ENCODE assay signal across 26 cellular contexts in the genomic region with DNA sequence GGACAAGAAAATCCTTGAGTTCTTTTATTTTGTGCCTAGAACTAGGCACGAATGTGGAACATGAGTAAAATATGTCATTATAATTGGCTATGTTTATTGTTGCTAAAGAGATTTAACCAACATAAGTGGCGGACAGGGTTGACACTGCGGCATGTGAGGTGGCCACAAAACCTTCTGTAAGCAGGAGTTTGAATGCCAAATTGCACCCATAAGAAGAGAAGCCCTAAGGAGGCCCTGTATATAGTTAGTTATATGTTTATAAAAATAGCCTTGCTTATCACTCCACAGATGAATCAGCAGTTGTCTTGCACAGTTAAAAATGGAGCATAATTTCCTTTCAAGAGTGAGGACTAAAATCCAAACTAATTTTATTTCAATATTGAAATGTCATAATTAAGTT.
"Had no signal": no experiment of that assay in that cellular context is flagged by ENCODE, and none has a peak within 500 bp of the region (broad histone marks: within the 10 kb centered on the region; RNA-seq: fewer than 3 reads in every experiment).

No MANE protein-coding gene starts in this region.

- H3K36me3 ChIP-seq: brain microvascular endothelial cell, esophagus muscularis mucosa, gastrocnemius medialis had no signal

- FAIRE-seq: astrocyte, bronchial epithelial cell had no signal

- H3K27ac ChIP-seq: brain microvascular endothelial cell, coronary artery, esophagus muscularis mucosa, foreskin keratinocyte, gastrocnemius medialis had no signal

- H3K4me3 ChIP-seq: coronary artery, dorsolateral prefrontal cortex, esophagus muscularis mucosa, gastrocnemius medialis had no signal

- ATAC-seq: activated CD4-positive, alpha-beta T cell treated with anti-CD3 and anti-CD28 coated beads for 36 hours; activated T-cell treated with anti-CD3 and anti-CD28 coated beads, Interleukin-2, amount 50 U/mL, for 4 hours; activated T-helper 17 cell treated with anti-CD3 and anti-CD28 coated beads, Interleukin-2, amount 50 U/mL, for 72 hours; effector memory CD8-positive, alpha-beta T cell; foreskin keratinocyte; gastrocnemius medialis had no signal

- H3K9me3 ChIP-seq: esophagus muscularis mucosa, gastrocnemius medialis had no signal

- DNase-seq: activated CD4-positive, alpha-beta memory T cell treated with anti-CD3 and anti-CD28 coated beads, Interleukin-2, amount 10 ng/mL, durations not matched to agents 7 days and 5 days; activated CD4-positive, alpha-beta T cell treated with anti-CD3 and anti-CD28 coated beads for 36 hours; activated CD4-positive, alpha-beta T cell treated with anti-CD3 and anti-CD28 coated beads, Interleukin-2, amount 10 ng/mL, durations not matched to agents 24 days and 14 days; activated CD4-positive, CD25-positive, alpha-beta regulatory T cell; activated CD4-positive, CD25-positive, alpha-beta regulatory T cell treated with anti-CD3 and anti-CD28 coated beads, Interleukin-2, amount 50 U/mL, for 72 hours; activated CD8-positive, alpha-beta memory T cell treated with anti-CD3 and anti-CD28 coated beads, Interleukin-2, amount 50 U/mL, for 48 hours; activated effector memory CD4-positive, alpha-beta T cell treated with Interleukin-2 at 50 U/mL for 16 hours; activated gamma-delta T cell treated with Interleukin-2 at 50 U/mL for 16 hours; activated naive CD4-positive, alpha-beta T cell treated with anti-CD3 and anti-CD28 coated beads, Interleukin-2, amount 50 U/mL, for 16 hours; activated naive CD4-positive, alpha-beta T cell treated with Interleukin-2 at 50 U/mL for 16 hours; activated T-cell treated with anti-CD3 and anti-CD28 coated beads, Interleukin-2, amount 50 U/mL, for 4 hours; amniotic stem cell; anterior cingulate cortex; brain microvascular endothelial cell; dorsolateral prefrontal cortex; effector CD4-positive, alpha-beta T cell; effector memory CD8-positive, alpha-beta T cell; erythroblast; foreskin keratinocyte; gastrocnemius medialis; T-helper 2 cell had no signal

- H3K27me3 ChIP-seq: brain microvascular endothelial cell, dorsolateral prefrontal cortex, esophagus muscularis mucosa, foreskin keratinocyte, gastrocnemius medialis had no signal

- H3K4me1 ChIP-seq: esophagus muscularis mucosa, foreskin keratinocyte, gastrocnemius medialis had no signal
